ENCODE assay signal across 1 cellular context in genomic region chr5:112163435-112163834, GRCh38.
TF ChIP-seq lines count a peak whose summit lies in the region.

No MANE protein-coding gene starts in this region.

TF ChIP-seq in GM23338, 12 proteins besides CTCF, POLR2A, EP300 and RAD21 (continued from another document):
- TF ChIP-seq ETS1 (IDR thresholded peaks at IDR 0.05) (no peak), POLR2AphosphoS5 (IDR thresholded peaks at IDR 0.05; ENCODE audit: low read depth) (no peak), ZNF331 (CRISPR knock-in tag; IDR thresholded peaks at IDR 0.05; ENCODE audit: low read depth) (no peak)
